Comparison of ENCODE assay signal across 8 cellular contexts in genomic region chr17:77331161-77331864, GRCh38.
A peak's percentile ranks its signal among the peaks of the same experiment; 100 is the strongest.
DNase-seq lines count a peak whose midpoint lies in the region; ATAC-seq and TF ChIP-seq lines count a peak whose summit lies in the region.

No MANE protein-coding gene starts in this region.

- peak overlapping the region; percentile 78 to 91 (median 84) for H3K4me3 Mint-ChIP-seq in naive thymus-derived CD4-positive, alpha-beta T cell
- peak overlapping the region; percentile 73 for H3K4me3 Mint-ChIP-seq in stimulated activated memory B cell treated with anti-CD40 and anti-IgM and Interleukin-4, amounts not matched to agents 10 μg/mL and 1 μg/mL and 100 μg/mL, for 72 hours

- H4K20me1 ChIP-seq in OCI-LY3 (ENCODE audit: insufficient read depth, low read length), result no peaks in the 10 kb centered on the region

- H3K4me2 ChIP-seq in OCI-LY3 (ENCODE audit: low read length), result peak overlapping the region; percentile 78

- CTCF ChIA-PET in naive thymus-derived CD4-positive, alpha-beta T cell (lab: Charles Lee), result interaction anchor here (0.6 to 5.2 kb wide), 26 partner anchors 9 to 817 kb away, joined by 3 to 39 read pairs (median 4); no protein-coding TSS in a partner anchor

- no peaks in the 10 kb centered on the region; the same call in 1 of the 2 replicates for H3K4me1 ChIP-seq in OCI-LY3 (ENCODE audit: low read length)
- H3K4me1 ChIP-seq in naive thymus-derived CD4-positive, alpha-beta T cell (ENCODE audit: control insufficient read depth in 2 of 2, insufficient read depth in 2 of 2, low read length in 2 of 2), result peaks cover 29 to 30% of the 10 kb centered on the region in 2 donors

- no peak overlapping the region for H3K27ac ChIP-seq in OCI-LY3 (ENCODE audit: low read length)
- H3K27ac ChIP-seq in naive thymus-derived CD4-positive, alpha-beta T cell (ENCODE audit: low read depth, low read length), result peak overlapping the region; percentile 66

- no peaks in the 10 kb centered on the region for H3K79me2 ChIP-seq in OCI-LY3 (ENCODE audit: low read length)

- H3K27ac Mint-ChIP-seq in naive thymus-derived CD4-positive, alpha-beta T cell, result peak overlapping the region; percentile 70 to 98 (median 91)
- H3K27ac Mint-ChIP-seq in stimulated activated memory B cell treated with anti-CD40 and anti-IgM and Interleukin-4, amounts not matched to agents 10 μg/mL and 1 μg/mL and 100 μg/mL, for 72 hours, result peak overlapping the region; percentile 77

- H3K4me3 ChIP-seq in Jurkat, Clone E6-1 (ENCODE audit: low read length), result peak overlapping the region; percentile 49
- peak overlapping the region; percentile 69 for H3K4me3 ChIP-seq in OCI-LY3 (ENCODE audit: low read length)
- H3K4me3 ChIP-seq in naive thymus-derived CD4-positive, alpha-beta T cell (ENCODE audit: low read length), result peak overlapping the region; percentile 10

- H3K9me3 Mint-ChIP-seq in naive thymus-derived CD4-positive, alpha-beta T cell, result peaks cover 0 to 3% (median 0%) of the 10 kb centered on the region in 11 donors
- no peaks in the 10 kb centered on the region for H3K9me3 Mint-ChIP-seq in stimulated activated memory B cell treated with anti-CD40 and anti-IgM and Interleukin-4, amounts not matched to agents 10 μg/mL and 1 μg/mL and 100 μg/mL, for 72 hours

- DNase-seq in DMS114 treated with DMSO at 0.1 percent for 48 hours (lab: John Stamatoyannopoulos, UW; ENCODE audit: unreplicated experiment) (peak; percentile 69), activated T-cell treated with anti-CD3 and anti-CD28 coated beads for 4 hours (peak; percentile 96)
- peak; percentile 88 for DNase-seq in Jurkat, Clone E6-1 (ENCODE audit: low read depth, low spot score)
- DNase-seq in naive thymus-derived CD4-positive, alpha-beta T cell, result peak; percentile 88 to 98 (median 93)

- peaks cover 37 to 56% (median 48%) of the 10 kb centered on the region in 7 donors for H3K4me1 Mint-ChIP-seq in naive thymus-derived CD4-positive, alpha-beta T cell
- peaks cover 73% of the 10 kb centered on the region for H3K4me1 Mint-ChIP-seq in stimulated activated memory B cell treated with anti-CD40 and anti-IgM and Interleukin-4, amounts not matched to agents 10 μg/mL and 1 μg/mL and 100 μg/mL, for 72 hours

- H3K27me3 ChIP-seq in OCI-LY3 (ENCODE audit: low read depth, low read length), result peaks cover 37% of the 10 kb centered on the region
- H3K27me3 ChIP-seq in naive thymus-derived CD4-positive, alpha-beta T cell (ENCODE audit: control insufficient read depth in 2 of 2, insufficient read depth in 2 of 2, low read length in 2 of 2), result no peaks in the 10 kb centered on the region

- TF ChIP-seq CTCF in OCI-LY3 (IDR thresholded peaks at IDR 0.05; ENCODE audit: low read depth, low read length), result peak; percentile 91

- peak overlapping the region; percentile 24 for H3K9ac ChIP-seq in OCI-LY3 (ENCODE audit: low read length)

- no peaks in the 10 kb centered on the region for H3K36me3 ChIP-seq in OCI-LY3 (replicated peaks; ENCODE audit: low read depth, low read length)
- no peaks in the 10 kb centered on the region for H3K36me3 ChIP-seq in naive thymus-derived CD4-positive, alpha-beta T cell (ENCODE audit: control insufficient read depth in 2 of 3, insufficient read depth in 3 of 3, low read length in 3 of 3)

- H3K27me3 Mint-ChIP-seq in naive thymus-derived CD4-positive, alpha-beta T cell, result no peaks in the 10 kb centered on the region
- no peaks in the 10 kb centered on the region for H3K27me3 Mint-ChIP-seq in stimulated activated memory B cell treated with anti-CD40 and anti-IgM and Interleukin-4, amounts not matched to agents 10 μg/mL and 1 μg/mL and 100 μg/mL, for 72 hours

- intact Hi-C loops in naive thymus-derived CD4-positive, alpha-beta T cell (cut with micrococcal nuclease), result loop anchor here (1.0 to 5.0 kb wide), 13 partner anchors 41 to 211 kb away; no protein-coding TSS in a partner anchor

- peaks cover 0 to 7% (median 0%) of the 10 kb centered on the region in 5 donors for H3K36me3 Mint-ChIP-seq in naive thymus-derived CD4-positive, alpha-beta T cell
- peaks cover 1% of the 10 kb centered on the region for H3K36me3 Mint-ChIP-seq in stimulated activated memory B cell treated with anti-CD40 and anti-IgM and Interleukin-4, amounts not matched to agents 10 μg/mL and 1 μg/mL and 100 μg/mL, for 72 hours

- ATAC-seq in GM21528 (IDR thresholded peaks at IDR 0.05; ENCODE audit: low FRiP score, unreplicated experiment) (peak; percentile 60), esophagus mucosa (peak; percentile 76)
- ATAC-seq in naive thymus-derived CD4-positive, alpha-beta T cell, result peak; percentile 95
- peak; percentile 93 for ATAC-seq in stimulated activated memory B cell treated with anti-CD40 and anti-IgM and Interleukin-4, amounts not matched to agents 10 μg/mL and 1 μg/mL and 100 μg/mL, for 72 hours

- no peak overlapping the region for H2AFZ ChIP-seq in OCI-LY3 (ENCODE audit: low read depth, low read length)

- POLR2A ChIA-PET in naive thymus-derived CD4-positive, alpha-beta T cell (lab: Charles Lee), result interaction anchor here (0.6 to 6.7 kb wide), 36 partner anchors 12 to 627 kb away, joined by 3 to 98 read pairs (median 5); partner anchors contain the start of gene TNRC6C

- no peaks in the 10 kb centered on the region for H3K9me3 ChIP-seq in OCI-LY3 (ENCODE audit: insufficient read depth, low read length)
- no peaks in the 10 kb centered on the region for H3K9me3 ChIP-seq in naive thymus-derived CD4-positive, alpha-beta T cell (ENCODE audit: control insufficient read depth in 2 of 3, low read length in 3 of 3)

Comparison
In these comparisons a context has a peak if more than half of its experiments do, and no peak if none do; other contexts are left out.
1. H3K4me3 ChIP-seq: peak in every context shown above with its lines; median percentile 69 in OCI-LY3; 49 in Jurkat, Clone E6-1; 10 in naive thymus-derived CD4-positive, alpha-beta T cell.